ENCODE assay signal across 8 cellular contexts in genomic region chr17:38751803-38752118, GRCh38. TPM values are rescaled to one million over a fixed set of nuclear protein-coding genes. Genes with fewer than 3 reads are reported as not detected.
DNase-seq lines count a peak whose midpoint lies in the region; ATAC-seq and TF ChIP-seq lines count a peak whose summit lies in the region.

No MANE protein-coding gene starts in this region.

- peak; percentile 43 for ATAC-seq in HG03280 (IDR thresholded peaks at IDR 0.05; ENCODE audit: unreplicated experiment)

- H3K27ac ChIP-seq in coronary artery, result peak overlapping the region; percentile 77 to 90

- H3K4me1 Mint-ChIP-seq in activated CD4-positive, alpha-beta T cell treated with anti-CD3 and anti-CD28 coated beads, Interleukin-2, amount 10 ng/mL, durations not matched to agents 7 days and 5 days, result peaks cover 47% of the 10 kb centered on the region

- DNase-seq in GM06990 (ENCODE audit: extremely low read depth, insufficient read length), result peak; percentile 89
- DNase-seq in NCI-H510A treated with DMSO at 0.1 percent for 48 hours (lab: John Stamatoyannopoulos, UW), result peak; percentile 84
- DNase-seq in activated CD4-positive, alpha-beta T cell treated with anti-CD3 and anti-CD28 coated beads, Interleukin-2, amount 10 ng/mL, durations not matched to agents 7 days and 5 days, result peak; percentile 84
- peak; percentile 90 for DNase-seq in coronary artery (ENCODE audit: low spot score)
- DNase-seq in left kidney (ENCODE audit: low read depth, low spot score), result peak; percentile 94
- DNase-seq in stimulated activated CD4-positive, alpha-beta T cell treated with anti-CD3 and anti-CD28 coated beads, Interleukin-1b, Interleukin-23, amount 100 ng/mL, for 48 hours, result peak; percentile 85
- no peak for DNase-seq in GM13976 (ENCODE audit: low spot score)

- TF ChIP-seq CTCF in GM06990 (IDR thresholded peaks at IDR 0.05; ENCODE audit: insufficient read depth, low read length, poor library complexity, severe bottlenecking), result no peak
- no peak for TF ChIP-seq CTCF in coronary artery (IDR thresholded peaks at IDR 0.05)
- no peak for TF ChIP-seq CTCF in GM13976 (IDR thresholded peaks at IDR 0.05; ENCODE audit: borderline replicate concordance, control extremely low read depth, extremely low read depth, insufficient read depth, missing control alignments)

- CTCF ChIA-PET in activated CD4-positive, alpha-beta T cell treated with anti-CD3 and anti-CD28 coated beads, Interleukin-2, amount 10 ng/mL, durations not matched to agents 7 days and 5 days (lab: Charles Lee), result interaction anchor here (0.6 to 1.5 kb wide), 10 partner anchors 10 to 432 kb away, joined by 3 to 4 read pairs (median 3); no protein-coding TSS in a partner anchor

- H3K4me3 ChIP-seq in GM06990 (replicated peaks; ENCODE audit: low read depth, low read length) (peak overlapping the region; percentile 86), coronary artery (peak overlapping the region; percentile 84)

- no peaks in the 10 kb centered on the region; the same call in 1 of the 2 replicates for H3K27me3 ChIP-seq in GM06990 (replicated peaks; ENCODE audit: control insufficient read depth, insufficient read depth, low read length)

- in situ Hi-C loops in GM13976 (cut with MboI; ENCODE audit: low sequenced_read_pairs, unreplicated experiment), result no loop called here

- peaks cover 34% of the 10 kb centered on the region for H3K27me3 Mint-ChIP-seq in activated CD4-positive, alpha-beta T cell treated with anti-CD3 and anti-CD28 coated beads, Interleukin-2, amount 10 ng/mL, durations not matched to agents 7 days and 5 days

- peak overlapping the region; percentile 96 for H3K4me3 Mint-ChIP-seq in activated CD4-positive, alpha-beta T cell treated with anti-CD3 and anti-CD28 coated beads, Interleukin-2, amount 10 ng/mL, durations not matched to agents 7 days and 5 days

- POLR2A ChIA-PET in activated CD4-positive, alpha-beta T cell treated with anti-CD3 and anti-CD28 coated beads, Interleukin-2, amount 10 ng/mL, durations not matched to agents 7 days and 5 days (lab: Charles Lee), result interaction anchor here (0.6 kb wide), 1 partner anchor 12 kb away, joined by 3 read pairs; no protein-coding TSS in a partner anchor

- H3K36me3 ChIP-seq in GM06990 (ENCODE audit: control insufficient read depth, insufficient read depth, low read length), result peaks cover 7% of the 10 kb centered on the region

- H3K27ac Mint-ChIP-seq in activated CD4-positive, alpha-beta T cell treated with anti-CD3 and anti-CD28 coated beads, Interleukin-2, amount 10 ng/mL, durations not matched to agents 7 days and 5 days, result peak overlapping the region; percentile 98

- no peaks in the 10 kb centered on the region for H3K9me3 Mint-ChIP-seq in activated CD4-positive, alpha-beta T cell treated with anti-CD3 and anti-CD28 coated beads, Interleukin-2, amount 10 ng/mL, durations not matched to agents 7 days and 5 days

- peaks cover 28% of the 10 kb centered on the region for H3K36me3 Mint-ChIP-seq in activated CD4-positive, alpha-beta T cell treated with anti-CD3 and anti-CD28 coated beads, Interleukin-2, amount 10 ng/mL, durations not matched to agents 7 days and 5 days (ENCODE audit: low read depth)

RNA-seq across cellular contexts. Expression of gene PSMB3, which starts 0.8 kb away (rescaled TPM):
- 100 to 1,000 TPM; 262 to 294 TPM for total RNA-seq in activated CD4-positive, alpha-beta T cell treated with anti-CD3 and anti-CD28 coated beads, Interleukin-2, amount 10 ng/mL, durations not matched to agents 7 days and 5 days

RNA-seq across cellular contexts. Expression of gene PCGF2, which starts 3.6 kb away (rescaled TPM):
- under 1 TPM; 0.22 to 0.23 TPM for total RNA-seq in activated CD4-positive, alpha-beta T cell treated with anti-CD3 and anti-CD28 coated beads, Interleukin-2, amount 10 ng/mL, durations not matched to agents 7 days and 5 days

RNA-seq across cellular contexts. Expression of gene CISD3, which starts 21.6 kb away (rescaled TPM):
- 10 to 100 TPM; 45.7 to 46.3 TPM for total RNA-seq in activated CD4-positive, alpha-beta T cell treated with anti-CD3 and anti-CD28 coated beads, Interleukin-2, amount 10 ng/mL, durations not matched to agents 7 days and 5 days

RNA-seq across cellular contexts. Expression of gene MLLT6, which starts 46.7 kb away (rescaled TPM):
- total RNA-seq in activated CD4-positive, alpha-beta T cell treated with anti-CD3 and anti-CD28 coated beads, Interleukin-2, amount 10 ng/mL, durations not matched to agents 7 days and 5 days, result 100 to 1,000 TPM; 251 to 264 TPM

RNA-seq across cellular contexts. Expression of gene PIP4K2B, which starts 47.6 kb away (rescaled TPM):
- total RNA-seq in activated CD4-positive, alpha-beta T cell treated with anti-CD3 and anti-CD28 coated beads, Interleukin-2, amount 10 ng/mL, durations not matched to agents 7 days and 5 days, result 10 to 100 TPM; 49.4 to 52.6 TPM
